In genomic region chr2:160471950-160472349, GRCh38 we compare ENCODE assay signal across 16 cellular contexts. TPM values are rescaled to one million over a fixed set of nuclear protein-coding genes. Genes with fewer than 3 reads are reported as not detected.
A peak's percentile ranks its signal among the peaks of the same experiment; 100 is the strongest.
DNase-seq lines count a peak whose midpoint lies in the region; ATAC-seq, FAIRE-seq and TF ChIP-seq lines count a peak whose summit lies in the region.
"Had no signal": no experiment of that assay in that cellular context is flagged by ENCODE, and none has a peak within 500 bp of the region (broad histone marks: within the 10 kb centered on the region; RNA-seq: fewer than 3 reads in every experiment).

No MANE protein-coding gene starts in this region.

- H2AFZ ChIP-seq in astrocyte (ENCODE audit: low read depth, low read length): no peak overlapping the region
- H2AFZ ChIP-seq: neural progenitor cell had no signal

- H3K4me3 ChIP-seq in left ventricle myocardium inferior (no peak overlapping the region), astrocyte (ENCODE audit: insufficient read depth, low read depth, low read length) (no peak overlapping the region), upper lobe of right lung (no peak overlapping the region), foreskin fibroblast (ENCODE audit: low read depth in 1 of 2, low read length in 2 of 2) (no peak overlapping the region), prostate gland (no peak overlapping the region)
- H3K4me3 ChIP-seq in naive thymus-derived CD4-positive, alpha-beta T cell (ENCODE audit: low read length): no peak overlapping the region
- H3K4me3 ChIP-seq: neural progenitor cell, spleen had no signal

- no peak for TF ChIP-seq POLR2A in prostate gland (IDR thresholded peaks at IDR 0.05)

- peaks cover 42% of the 10 kb centered on the region for H3K4me1 Mint-ChIP-seq in astrocyte (ENCODE audit: low read depth, unreplicated experiment)
- H3K4me1 Mint-ChIP-seq in naive thymus-derived CD4-positive, alpha-beta T cell: peaks cover 27 to 96% (median 89%) of the 10 kb centered on the region in 7 donors

- no peak for DNase-seq in left ventricle myocardium inferior
- no peak for DNase-seq in cardiac septum (ENCODE audit: low spot score)
- DNase-seq in astrocyte (ENCODE audit: low read depth): no peak
- no peak for DNase-seq in naive thymus-derived CD4-positive, alpha-beta T cell
- DNase-seq in upper lobe of right lung: no peak
- no peak for DNase-seq in foreskin fibroblast
- DNase-seq in prostate gland (ENCODE audit: low spot score): no peak
- no peak for DNase-seq in DMS153 treated with DMSO at 0.1 percent for 48 hours (lab: John Stamatoyannopoulos, UW; ENCODE audit: unreplicated experiment)
- DNase-seq: activated CD8-positive, alpha-beta memory T cell treated with anti-CD3 and anti-CD28 coated beads for 24 hours; AML-193; amygdala; spleen; substantia nigra had no signal

- no peak overlapping the region for H3K4me3 Mint-ChIP-seq in astrocyte (ENCODE audit: unreplicated experiment)
- peak overlapping the region; percentile 6 to 77 (median 56) for H3K4me3 Mint-ChIP-seq in naive thymus-derived CD4-positive, alpha-beta T cell
- H3K4me3 Mint-ChIP-seq: neural progenitor cell had no signal

- H3K36me3 ChIP-seq in left ventricle myocardium inferior: no peaks in the 10 kb centered on the region
- H3K36me3 ChIP-seq in astrocyte (ENCODE audit: insufficient read depth, low read length): no peaks in the 10 kb centered on the region
- no peaks in the 10 kb centered on the region for H3K36me3 ChIP-seq in naive thymus-derived CD4-positive, alpha-beta T cell (ENCODE audit: control insufficient read depth in 2 of 3, insufficient read depth in 3 of 3, low read length in 3 of 3)
- H3K36me3 ChIP-seq in upper lobe of right lung: no peaks in the 10 kb centered on the region
- no peaks in the 10 kb centered on the region for H3K36me3 ChIP-seq in prostate gland
- H3K36me3 ChIP-seq: neural progenitor cell, spleen had no signal

- CTCF ChIA-PET in naive thymus-derived CD4-positive, alpha-beta T cell (lab: Charles Lee): no interaction called here

- TF ChIP-seq CTCF in left ventricle myocardium inferior (IDR thresholded peaks at IDR 0.05; ENCODE audit: borderline replicate concordance): no peak
- no peak for TF ChIP-seq CTCF in astrocyte (IDR thresholded peaks at IDR 0.05; ENCODE audit: insufficient read depth, low read depth, low read length)
- TF ChIP-seq CTCF in upper lobe of right lung (IDR thresholded peaks at IDR 0.05): no peak
- TF ChIP-seq CTCF in foreskin fibroblast (IDR thresholded peaks at IDR 0.05; ENCODE audit: low read depth, low read length): no peak
- no peak for TF ChIP-seq CTCF in prostate gland (IDR thresholded peaks at IDR 0.05)

- POLR2A ChIA-PET in naive thymus-derived CD4-positive, alpha-beta T cell (lab: Charles Lee): interaction anchor here (1.2 to 1.5 kb wide), 4 partner anchors 10 to 38 kb away, joined by 3 to 5 read pairs (median 4); no protein-coding TSS in a partner anchor

- H3K27me3 ChIP-seq in left ventricle myocardium inferior (ENCODE audit: low read depth) (no peaks in the 10 kb centered on the region), astrocyte (ENCODE audit: insufficient read depth, low read length) (no peaks in the 10 kb centered on the region), upper lobe of right lung (no peaks in the 10 kb centered on the region), prostate gland (replicated peaks; ENCODE audit: insufficient read depth) (no peaks in the 10 kb centered on the region)
- H3K27me3 ChIP-seq in naive thymus-derived CD4-positive, alpha-beta T cell (ENCODE audit: control insufficient read depth in 2 of 2, insufficient read depth in 2 of 2, low read length in 2 of 2): no peaks in the 10 kb centered on the region
- H3K27me3 ChIP-seq: neural progenitor cell, spleen had no signal

- H3K4me1 ChIP-seq in left ventricle myocardium inferior (peaks cover 84% of the 10 kb centered on the region), astrocyte (ENCODE audit: insufficient read depth, low read length) (peaks cover 6% of the 10 kb centered on the region), upper lobe of right lung (peaks cover 50% of the 10 kb centered on the region), prostate gland (replicated peaks) (no peaks in the 10 kb centered on the region)
- H3K4me1 ChIP-seq in naive thymus-derived CD4-positive, alpha-beta T cell (ENCODE audit: control insufficient read depth in 2 of 2, insufficient read depth in 2 of 2, low read length in 2 of 2): peaks cover 0 to 64% of the 10 kb centered on the region in 2 donors

- no peak overlapping the region for H3K4me2 ChIP-seq in astrocyte (ENCODE audit: low read length)

- H3K27me3 Mint-ChIP-seq in astrocyte (ENCODE audit: low read depth, unreplicated experiment): no peaks in the 10 kb centered on the region
- H3K27me3 Mint-ChIP-seq in naive thymus-derived CD4-positive, alpha-beta T cell: no peaks in the 10 kb centered on the region

- 71% methylated on average over 3 of the region's 3 CpGs for WGBS in prostate gland

- peaks cover 60% of the 10 kb centered on the region for H4K20me1 ChIP-seq in astrocyte (ENCODE audit: insufficient read depth, low read length)

- no peaks in the 10 kb centered on the region for H3K9me3 Mint-ChIP-seq in astrocyte (ENCODE audit: unreplicated experiment)
- H3K9me3 Mint-ChIP-seq in naive thymus-derived CD4-positive, alpha-beta T cell: peaks cover 0 to 2% (median 0%) of the 10 kb centered on the region in 11 donors
- H3K9me3 Mint-ChIP-seq: neural progenitor cell had no signal

- H3K9me3 ChIP-seq in left ventricle myocardium inferior (replicated peaks): no peaks in the 10 kb centered on the region
- H3K9me3 ChIP-seq in astrocyte (ENCODE audit: insufficient read depth, low read depth, low read length): no peaks in the 10 kb centered on the region
- no peaks in the 10 kb centered on the region for H3K9me3 ChIP-seq in naive thymus-derived CD4-positive, alpha-beta T cell (ENCODE audit: control insufficient read depth in 2 of 3, low read length in 3 of 3)
- no peaks in the 10 kb centered on the region for H3K9me3 ChIP-seq in upper lobe of right lung
- no peaks in the 10 kb centered on the region for H3K9me3 ChIP-seq in prostate gland
- H3K9me3 ChIP-seq: spleen had no signal

- no peaks in the 10 kb centered on the region for H3K36me3 Mint-ChIP-seq in astrocyte (ENCODE audit: low read depth, unreplicated experiment)
- H3K36me3 Mint-ChIP-seq in naive thymus-derived CD4-positive, alpha-beta T cell: peaks cover 0 to 13% (median 6%) of the 10 kb centered on the region in 5 donors

- intact Hi-C loops in left ventricle myocardium inferior (cut with micrococcal nuclease): no loop called here
- intact Hi-C loops in cardiac septum (cut with DNase I): no loop called here
- intact Hi-C loops in naive thymus-derived CD4-positive, alpha-beta T cell (cut with micrococcal nuclease): loop anchor here (2.0 to 5.0 kb wide), 3 partner anchors 13 to 65 kb away; no protein-coding TSS in a partner anchor
- intact Hi-C loops in upper lobe of right lung (cut with DNase I): no loop called here
- intact Hi-C loops in prostate gland (cut with DNase I): no loop called here

- ATAC-seq in naive thymus-derived CD4-positive, alpha-beta T cell: no peak
- no peak for ATAC-seq in upper lobe of right lung

- H3K9ac ChIP-seq in astrocyte (ENCODE audit: low read length): no peak overlapping the region
- H3K9ac ChIP-seq: neural progenitor cell had no signal

- H3K79me2 ChIP-seq in astrocyte (ENCODE audit: insufficient read depth, low read length): peaks cover 89% of the 10 kb centered on the region

- peak overlapping the region; percentile 4 for H3K27ac ChIP-seq in left ventricle myocardium inferior (replicated peaks)
- no peak overlapping the region for H3K27ac ChIP-seq in astrocyte (ENCODE audit: low read depth, low read length)
- H3K27ac ChIP-seq in naive thymus-derived CD4-positive, alpha-beta T cell (ENCODE audit: low read depth, low read length): peak overlapping the region; percentile 70
- peak overlapping the region; percentile 5 for H3K27ac ChIP-seq in upper lobe of right lung
- no peak overlapping the region for H3K27ac ChIP-seq in prostate gland
- H3K27ac ChIP-seq: coronary artery, neural progenitor cell had no signal

- H3K27ac Mint-ChIP-seq in astrocyte (ENCODE audit: unreplicated experiment): no peak overlapping the region
- H3K27ac Mint-ChIP-seq in naive thymus-derived CD4-positive, alpha-beta T cell: peak overlapping the region; percentile 77 to 98 (median 88)
- H3K27ac Mint-ChIP-seq: neural progenitor cell had no signal

- FAIRE-seq in astrocyte (lab: Jason Lieb, UNC): peak; percentile 5
- FAIRE-seq: H54 had no signal

RNA-seq across cellular contexts. Expression of gene RBMS1, which starts 21.7 kb away (rescaled TPM):
- 56.2 TPM for total RNA-seq in left ventricle myocardium inferior
- total RNA-seq in cardiac septum: 75.3 TPM
- total RNA-seq in astrocyte: 148 and 152 TPM in 2 replicates
- total RNA-seq in naive thymus-derived CD4-positive, alpha-beta T cell: 100 to 1,000 TPM in 3 of 5 experiments, 10 to 100 TPM in 2; 74.4 to 123 (median 101) TPM
- 100 to 1,000 TPM; 136 to 137 TPM for polyA plus RNA-seq in naive thymus-derived CD4-positive, alpha-beta T cell
- total RNA-seq in upper lobe of right lung: 102 TPM
- 10 to 100 TPM; 18.8 to 22.8 TPM for total RNA-seq in prostate gland

Comparison
In these comparisons a context has a peak if more than half of its experiments do, and no peak if none do; other contexts are left out.
1. H3K27ac ChIP-seq: peak in left ventricle myocardium inferior (single experiment), naive thymus-derived CD4-positive, alpha-beta T cell (single experiment) and upper lobe of right lung (single experiment); none in astrocyte (single experiment) and prostate gland (0 of 2).
2. intact Hi-C loops: an anchor here in naive thymus-derived CD4-positive, alpha-beta T cell (2.0 to 5.0 kb wide); none called in left ventricle myocardium inferior, cardiac septum, upper lobe of right lung and prostate gland.